16 cellular contexts compared by ENCODE assay signal in the genomic region with DNA sequence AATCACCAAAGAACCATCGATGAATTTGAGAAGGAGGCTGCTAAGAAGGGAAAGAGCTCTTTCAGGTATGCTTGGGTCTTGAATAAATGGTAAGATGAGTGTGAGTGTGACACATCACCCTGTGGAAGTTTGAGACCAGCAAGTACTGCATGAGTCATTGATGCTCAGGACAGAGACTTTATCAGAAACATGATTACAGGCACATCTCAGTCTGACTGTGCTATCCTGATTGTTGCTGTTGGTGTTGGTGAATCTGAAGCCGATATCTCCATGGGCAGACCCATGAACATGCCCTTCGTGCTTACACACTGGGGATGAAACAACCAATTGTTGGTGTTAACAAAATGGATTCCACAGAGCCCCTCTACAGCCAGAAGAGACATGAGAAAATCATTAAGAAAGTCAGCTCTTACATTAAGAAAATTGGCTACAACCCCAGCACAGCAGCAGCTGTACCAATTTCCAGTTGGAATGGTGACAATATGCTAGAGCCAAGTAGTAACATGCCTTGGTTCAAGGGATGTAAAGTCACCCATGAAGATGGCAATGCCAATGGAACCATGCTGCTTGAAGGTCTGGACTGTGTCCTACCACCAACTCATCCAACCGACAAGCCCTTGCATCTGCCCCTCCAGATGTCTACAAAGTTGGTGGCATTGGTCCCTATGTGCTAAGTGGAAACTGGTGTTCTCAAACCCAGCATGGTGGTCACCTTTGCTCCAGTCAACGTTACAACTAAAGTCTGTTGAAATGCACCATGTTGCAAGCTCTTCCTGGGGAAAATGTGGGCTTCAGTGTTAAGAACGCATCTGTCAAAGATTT. TPM values are rescaled to one million over a fixed set of nuclear protein-coding genes. Genes with fewer than 3 reads are reported as not detected.
DNase-seq lines count a peak whose midpoint lies in the region; ATAC-seq, FAIRE-seq and TF ChIP-seq lines count a peak whose summit lies in the region.
"Had no signal": no experiment of that assay in that cellular context is flagged by ENCODE, and none has a peak within 500 bp of the region (broad histone marks: within the 10 kb centered on the region; RNA-seq: fewer than 3 reads in every experiment).

No MANE protein-coding gene starts in this region.

- TF ChIP-seq RAD21 in K562 (CRISPR knock-in tag; conservative IDR thresholded peaks at IDR 0.05 in 1 of 2, IDR thresholded peaks at IDR 0.05 in 1 of 2): no peak

- DNase-seq in Daoy (ENCODE audit: low read depth) (peak; percentile 44), HT1080 (ENCODE audit: low read depth) (peak; percentile 85), K562 (ENCODE audit: extremely low read depth in 1 of 4, low spot score in 3 of 4) (peak in 1 of 4 experiments; percentile 4), mesenchymal stem cell (peak; percentile 49), osteocyte (ENCODE audit: extremely low spot score, unreplicated experiment) (no peak), cardiac septum (ENCODE audit: low spot score) (no peak)
- no peak for DNase-seq in activated T-cell treated with anti-CD3 and anti-CD28 coated beads, Interleukin-2, amount 50 U/mL, for 1 hour
- DNase-seq in CD8-positive, alpha-beta memory T cell: no peak
- DNase-seq: gastrocnemius medialis, kidney had no signal

- no peaks in the 10 kb centered on the region for H3K9me3 ChIP-seq in K562 (replicated peaks; ENCODE audit: control insufficient read depth, insufficient read depth, low read depth, low read length)
- H3K9me3 ChIP-seq in mesenchymal stem cell (ENCODE audit: control insufficient read depth, low read length): no peaks in the 10 kb centered on the region
- H3K9me3 ChIP-seq in CD8-positive, alpha-beta memory T cell (ENCODE audit: low read length): no peaks in the 10 kb centered on the region
- H3K9me3 ChIP-seq: gastrocnemius medialis had no signal

- no peak overlapping the region for H3K4me3 Mint-ChIP-seq in osteocyte (ENCODE audit: unreplicated experiment)
- H3K4me3 Mint-ChIP-seq in CD8-positive, alpha-beta memory T cell: no peak overlapping the region
- H3K4me3 Mint-ChIP-seq: CD4-positive, alpha-beta T cell; WTC11 had no signal

- TF ChIP-seq EP300 in K562 (IDR thresholded peaks at IDR 0.05; ENCODE audit: low read length): no peak

- H3K14ac ChIP-seq in mesenchymal stem cell (ENCODE audit: low read length in 2 of 2): no peak overlapping the region

- peak; percentile 37 for FAIRE-seq in K562 (lab: Jason Lieb, UNC)

- no peak overlapping the region for H2AFZ ChIP-seq in K562 (ENCODE audit: low read depth, low read length)
- H2AFZ ChIP-seq in mesenchymal stem cell (ENCODE audit: low read depth, low read length): no peak overlapping the region

- H3K4me1 ChIP-seq in K562 (replicated peaks in 1 of 2; ENCODE audit: control insufficient read depth in 2 of 2, insufficient read depth in 2 of 2, low read length in 2 of 2) (no peaks in the 10 kb centered on the region), mesenchymal stem cell (ENCODE audit: control insufficient read depth, insufficient read depth, low read depth, low read length) (peaks cover 4% of the 10 kb centered on the region)
- no peaks in the 10 kb centered on the region for H3K4me1 ChIP-seq in CD8-positive, alpha-beta memory T cell (ENCODE audit: insufficient read depth, low read length)

- no peaks in the 10 kb centered on the region; the same call in 1 of the 2 replicates for H4K20me1 ChIP-seq in K562 (replicated peaks; ENCODE audit: control insufficient read depth, insufficient read depth, low read length)

- H3K4ac ChIP-seq in mesenchymal stem cell (ENCODE audit: low read depth in 1 of 2, low read length in 2 of 2): no peak overlapping the region

- peak overlapping the region in 1 of 2 experiments; percentile 42 for H3K23ac ChIP-seq in mesenchymal stem cell (ENCODE audit: low read length in 2 of 2)

- H3K27me3 Mint-ChIP-seq in osteocyte (ENCODE audit: unreplicated experiment): no peaks in the 10 kb centered on the region
- H3K27me3 Mint-ChIP-seq in CD8-positive, alpha-beta memory T cell: peaks cover 14 to 24% of the 10 kb centered on the region in 2 donors

- H2BK5ac ChIP-seq in mesenchymal stem cell (ENCODE audit: low read depth, low read length, poor library complexity, severe bottlenecking): no peak overlapping the region

- TF ChIP-seq POLR2A in K562 (conservative IDR thresholded peaks at IDR 0.05): no peak

- under 1% methylated on average over 6 of the region's 6 CpGs for WGBS in K562 (ENCODE audit: insufficient coverage, low coverage, missing lambda C conversion rate)
- WGBS in mesenchymal stem cell: 92% methylated on average over 6 of the region's 6 CpGs

- H3K4me3 ChIP-seq in K562 (no peak overlapping the region), mesenchymal stem cell (ENCODE audit: insufficient read depth in 1 of 2, low read depth in 1 of 2, low read length in 2 of 2) (no peak overlapping the region)
- no peak overlapping the region for H3K4me3 ChIP-seq in CD8-positive, alpha-beta memory T cell (ENCODE audit: low read length)
- H3K4me3 ChIP-seq: dorsolateral prefrontal cortex, gastrocnemius medialis, MG63 had no signal

- no peak overlapping the region for H2BK15ac ChIP-seq in mesenchymal stem cell (ENCODE audit: low read depth, poor library complexity, severe bottlenecking)

- no peak for ATAC-seq in K562

- intact Hi-C loops in K562 (cut with micrococcal nuclease): no loop called here
- intact Hi-C loops in cardiac septum (cut with DNase I): loop anchor here (5.0 kb wide), 1 partner anchor 277 kb away; no protein-coding TSS in a partner anchor

- peaks cover 4% of the 10 kb centered on the region for H3K4me1 Mint-ChIP-seq in osteocyte (ENCODE audit: unreplicated experiment)
- peaks cover 0 to 4% (median 0%) of the 10 kb centered on the region in 3 donors for H3K4me1 Mint-ChIP-seq in CD8-positive, alpha-beta memory T cell

- H3K9me3 Mint-ChIP-seq in osteocyte (ENCODE audit: unreplicated experiment): no peaks in the 10 kb centered on the region
- H3K9me3 Mint-ChIP-seq in CD8-positive, alpha-beta memory T cell: peaks cover 0 to 2% (median 0%) of the 10 kb centered on the region in 5 donors
- H3K9me3 Mint-ChIP-seq: CD4-positive, alpha-beta T cell had no signal

- no peak overlapping the region for H3K27ac Mint-ChIP-seq in osteocyte (ENCODE audit: unreplicated experiment)
- H3K27ac Mint-ChIP-seq in CD8-positive, alpha-beta memory T cell: no peak overlapping the region
- H3K27ac Mint-ChIP-seq: CD4-positive, alpha-beta T cell; WTC11 had no signal

- H3K27ac ChIP-seq in K562 (ENCODE audit: extremely low read depth, low read depth, low read length): no peak overlapping the region
- no peak overlapping the region for H3K27ac ChIP-seq in mesenchymal stem cell (ENCODE audit: low read length, poor library complexity, severe bottlenecking)
- H3K27ac ChIP-seq in CD8-positive, alpha-beta memory T cell (ENCODE audit: low read depth, low read length): no peak overlapping the region
- H3K27ac ChIP-seq: dorsolateral prefrontal cortex, gastrocnemius medialis, HL-60 had no signal

- in situ Hi-C loops in K562 (cut with MboI): loop anchor here (25.0 kb wide), 1 partner anchor 533 kb away; no protein-coding TSS in a partner anchor

- H3K79me2 ChIP-seq in K562 (ENCODE audit: control insufficient read depth, insufficient read depth, low read length): no peaks in the 10 kb centered on the region

- no TSS peak for BruUV-seq in K562 (replicated peaks; lab: Mats Ljungman, UMichigan)

- H3K27me3 ChIP-seq in K562 (ENCODE audit: control insufficient read depth in 2 of 2, insufficient read depth in 2 of 2, low read length in 2 of 2) (peaks cover 0 to 8% of the 10 kb centered on the region in 2 experiments; a peak in 3 of 5 replicates), mesenchymal stem cell (ENCODE audit: control insufficient read depth in 1 of 2, insufficient read depth in 1 of 2, low read length in 2 of 2) (no peaks in the 10 kb centered on the region)
- H3K27me3 ChIP-seq in CD8-positive, alpha-beta memory T cell (ENCODE audit: insufficient read depth, low read length, poor library complexity, severe bottlenecking): peaks cover 3% of the 10 kb centered on the region
- H3K27me3 ChIP-seq: gastrocnemius medialis, MG63 had no signal

- no peak overlapping the region for H3K18ac ChIP-seq in mesenchymal stem cell (ENCODE audit: low read depth in 1 of 2, low read length in 2 of 2)

- H4K8ac ChIP-seq in mesenchymal stem cell (ENCODE audit: low read length): peak overlapping the region; percentile 19

- CTCF ChIA-PET in K562 (lab: Yijun Ruan, JAX; ENCODE audit: low intra/inter-chr PET ratio): interaction anchor here (0.7 to 1.2 kb wide), 2 partner anchors 222 to 276 kb away, joined by 3 to 4 read pairs; no protein-coding TSS in a partner anchor
- CTCF ChIA-PET in CD8-positive, alpha-beta memory T cell (lab: Charles Lee): no interaction called here

- no peak overlapping the region for H4K91ac ChIP-seq in mesenchymal stem cell (ENCODE audit: low read length)

- TF ChIP-seq CTCF in K562 (IDR thresholded peaks at IDR 0.05 in 2 of 3, conservative IDR thresholded peaks at IDR 0.05 in 1 of 3; ENCODE audit: insufficient read depth in 2 of 3, low read depth in 1 of 3, low read length in 3 of 3) (no peak), osteocyte (IDR thresholded peaks at IDR 0.05) (no peak)

- H2AK5ac ChIP-seq in mesenchymal stem cell (ENCODE audit: low read length, severe bottlenecking): no peak overlapping the region

- H3K4me2 ChIP-seq in K562 (ENCODE audit: insufficient read depth, low read length) (no peak overlapping the region), mesenchymal stem cell (ENCODE audit: low read length, poor library complexity, severe bottlenecking) (no peak overlapping the region)

- H3K79me1 ChIP-seq in mesenchymal stem cell (replicated peaks; ENCODE audit: low read length, poor library complexity, severe bottlenecking): peaks cover 1% of the 10 kb centered on the region

- no peak overlapping the region for H2BK12ac ChIP-seq in mesenchymal stem cell (ENCODE audit: low read length in 2 of 2)

- H3K9ac ChIP-seq in K562 (ENCODE audit: insufficient read depth in 1 of 2, low read depth in 2 of 2, low read length in 2 of 2) (no peak overlapping the region), mesenchymal stem cell (ENCODE audit: low read length) (no peak overlapping the region)

- POLR2A ChIA-PET in K562 (lab: Yijun Ruan, JAX): interaction anchor here (1.1 kb wide), 1 partner anchor 14 kb away, joined by 3 read pairs; no protein-coding TSS in a partner anchor
- POLR2A ChIA-PET in CD8-positive, alpha-beta memory T cell (lab: Charles Lee): no interaction called here

- H3K9me1 ChIP-seq in K562 (ENCODE audit: control insufficient read depth, insufficient read depth, low read length): no peaks in the 10 kb centered on the region

- H3K36me3 ChIP-seq in K562 (ENCODE audit: control insufficient read depth, insufficient read depth, low read length) (no peaks in the 10 kb centered on the region), mesenchymal stem cell (ENCODE audit: control insufficient read depth in 1 of 2, insufficient read depth in 2 of 2, low read depth in 1 of 2, low read length in 2 of 2) (no peaks in the 10 kb centered on the region)
- H3K36me3 ChIP-seq in CD8-positive, alpha-beta memory T cell (ENCODE audit: insufficient read depth, low read length): no peaks in the 10 kb centered on the region
- H3K36me3 ChIP-seq: gastrocnemius medialis, MG63 had no signal

- H2BK120ac ChIP-seq in mesenchymal stem cell (ENCODE audit: low read depth, low read length): no peak overlapping the region

- no peaks in the 10 kb centered on the region for H3K36me3 Mint-ChIP-seq in osteocyte (ENCODE audit: unreplicated experiment)
- no peaks in the 10 kb centered on the region for H3K36me3 Mint-ChIP-seq in CD8-positive, alpha-beta memory T cell
- H3K36me3 Mint-ChIP-seq: WTC11 had no signal

RNA-seq across cellular contexts. Expression of a gene that starts 20.5 kb away (rescaled TPM):
- not detected in 2 replicates for total RNA-seq in Daoy (2014; rRNA removed; shearing (Covaris generic))
- total RNA-seq in HT1080 (2014; rRNA removed; shearing (Covaris generic)): not detected in 2 replicates
- not detected in 2 replicates for polyA plus RNA-seq in HT1080 (2015; cell fraction: cytosol; rRNA removed)
- not detected in 2 replicates for polyA plus RNA-seq in HT1080 (2015; cell fraction: nucleus; rRNA removed)
- total RNA-seq in K562 (2011; cell fraction: chromatin; rRNA removed; ENCODE audit: low replicate concordance): not detected in 2 replicates
- total RNA-seq in K562 (2011; cell fraction: nucleolus; rRNA removed): not detected in 2 replicates
- not detected in 2 replicates for total RNA-seq in K562 (2011; cell fraction: nucleoplasm; rRNA removed)
- total RNA-seq in K562 (2014; rRNA removed) (not detected in 2 replicates), K562 (2014; rRNA removed; fragmentation: Illumina TruSeq; extraction: Trizol) (not detected in 2 replicates), K562 (2015; rRNA removed; fragmentation: Illumina TruSeq; extraction: Trizol) (not detected in 2 replicates), K562 (2021) (0.31 and 0.81 TPM in 2 replicates), osteocyte (not detected in 2 replicates), cardiac septum (not detected)
- polyA plus RNA-seq in K562 (2011; rRNA removed) (not detected in 2 replicates), K562 (2014; fragmentation: Illumina TruSeq; extraction: Trizol) (not detected in 2 replicates), K562 (2014; fragmentation: Nextera tagmentation; extraction: Ambion mirVana) (not detected), K562 (2014; rRNA removed) (not detected in 2 replicates)
- not detected in 2 replicates for polyA plus RNA-seq in K562 (2011; cell fraction: cytosol; rRNA removed)
- not detected in 2 replicates for polyA plus RNA-seq in K562 (2011; cell fraction: nucleus; rRNA removed)
- polyA plus RNA-seq in K562 (2012): not detected in 2 replicates
- polyA minus RNA-seq in K562 (2011; rRNA and poly(A)+ RNA removed): not detected in 2 replicates
- not detected in 2 replicates for polyA minus RNA-seq in K562 (2011; cell fraction: cytosol; rRNA and poly(A)+ RNA removed)
- not detected in 2 replicates for polyA minus RNA-seq in K562 (2011; cell fraction: nucleus; rRNA and poly(A)+ RNA removed)
- polyA plus RNA-seq in mesenchymal stem cell (2013, experiment 1 of 2): 0.03 TPM
- polyA plus RNA-seq in mesenchymal stem cell (2013, experiment 2 of 2): 0.03 TPM
- total RNA-seq in CD8-positive, alpha-beta memory T cell: not detected
- polyA plus RNA-seq in CD8-positive, alpha-beta memory T cell: not detected
- total RNA-seq: CD4-positive, alpha-beta T cell; dorsolateral prefrontal cortex; subcutaneous adipose tissue had no signal

Comparison
In these comparisons a context has a peak if more than half of its experiments do, and no peak if none do; other contexts are left out.
1. DNase-seq: peak in Daoy (single experiment), HT1080 (single experiment) and mesenchymal stem cell (single experiment); none in osteocyte (single experiment), activated T-cell treated with anti-CD3 and anti-CD28 coated beads, Interleukin-2, amount 50 U/mL, for 1 hour (single experiment), cardiac septum (single experiment) and CD8-positive, alpha-beta memory T cell (0 of 5).